1 cellular context compared by ENCODE assay signal in the genomic region with DNA sequence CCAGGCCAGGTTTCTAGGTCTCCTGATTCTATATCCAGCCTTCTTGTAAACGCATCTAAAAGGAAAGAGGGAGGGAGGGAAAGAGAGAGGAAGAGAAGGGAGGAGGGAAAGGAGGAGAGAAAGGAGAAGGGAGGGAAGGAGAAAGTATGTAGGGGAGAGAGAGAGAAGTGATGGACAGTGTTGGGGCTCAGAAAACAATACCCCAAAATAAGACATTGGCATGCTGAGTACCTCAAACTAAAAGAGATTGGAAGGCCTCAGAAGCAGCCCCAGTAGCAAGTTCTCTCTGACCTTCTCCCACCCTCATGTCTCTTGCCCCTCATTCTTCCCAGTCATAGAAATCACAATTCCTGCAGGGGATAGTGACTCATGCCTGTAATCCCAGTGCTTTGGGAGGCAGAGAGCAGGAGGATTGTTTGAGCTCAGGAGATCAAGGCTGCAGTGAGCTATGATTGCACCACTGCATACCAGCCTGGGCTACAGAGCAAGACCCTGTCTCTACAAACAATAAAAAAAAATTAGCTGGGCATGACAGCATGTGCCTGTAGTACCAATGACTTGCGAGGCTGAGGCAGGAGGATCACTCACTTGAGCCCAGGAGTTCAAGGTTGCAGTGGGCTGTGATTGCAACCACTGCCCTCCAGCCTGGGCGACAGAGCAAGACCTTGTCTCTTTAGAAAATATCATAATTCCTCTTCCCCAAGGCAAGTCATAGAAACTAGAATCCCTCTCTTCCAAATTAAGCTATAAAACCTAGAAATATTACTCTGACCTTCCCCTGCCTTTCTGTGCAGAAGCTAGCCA.
TF ChIP-seq lines count a peak whose summit lies in the region.

No MANE protein-coding gene starts in this region.

TF ChIP-seq in endothelial cell of umbilical vein, 7 proteins besides CTCF, POLR2A, EP300 and RAD21:
- TF ChIP-seq GATA2 (IDR thresholded peaks at IDR 0.05; ENCODE audit: insufficient read depth, insufficient read length, low read depth, low read length) (no peak), MYC (IDR thresholded peaks at IDR 0.05; ENCODE audit: low read depth, low read length) (no peak), FOS (IDR thresholded peaks at IDR 0.05; ENCODE audit: borderline replicate concordance, insufficient read depth, low read length) (peak; percentile 60), JUN (IDR thresholded peaks at IDR 0.05; ENCODE audit: borderline replicate concordance, insufficient read depth, insufficient read length, low read depth) (peak; percentile 38)
- TF ChIP-seq, protein P1, sequence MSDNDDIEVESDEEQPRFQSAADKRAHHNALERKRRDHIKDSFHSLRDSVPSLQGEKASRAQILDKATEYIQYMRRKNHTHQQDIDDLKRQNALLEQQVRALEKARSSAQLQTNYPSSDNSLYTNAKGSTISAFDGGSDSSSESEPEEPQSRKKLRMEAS (IDR thresholded peaks at IDR 0.05; ENCODE audit: insufficient read depth, insufficient read length) = no peak
